9 cellular contexts compared by ENCODE assay signal in genomic region chr17:14205992-14206461, GRCh38. TPM values are rescaled to one million over a fixed set of nuclear protein-coding genes. Genes with fewer than 3 reads are reported as not detected.
DNase-seq lines count a peak whose midpoint lies in the region; ATAC-seq and TF ChIP-seq lines count a peak whose summit lies in the region.
"Had no signal": no experiment of that assay in that cellular context is flagged by ENCODE, and none has a peak within 500 bp of the region (broad histone marks: within the 10 kb centered on the region; RNA-seq: fewer than 3 reads in every experiment).

No MANE protein-coding gene starts in this region.

- DNase-seq in LNCaP clone FGC (ENCODE audit: low read depth) (peak; percentile 94), epithelial cell of prostate (ENCODE audit: low read depth, low spot score) (peak; percentile 94), Caco-2 (no peak), DMS53 treated with DMSO at 0.1 percent for 48 hours (lab: John Stamatoyannopoulos, UW; ENCODE audit: unreplicated experiment) (no peak), KBM-7 (no peak)
- DNase-seq in activated CD4-positive, alpha-beta memory T cell treated with anti-CD3 and anti-CD28 coated beads for 36 hours = peak; percentile 90
- DNase-seq in stimulated activated CD4-positive, alpha-beta T cell treated with anti-CD3 and anti-CD28 coated beads, Interleukin-2, amount 100 ng/mL, for 4 hours (ENCODE audit: low read depth) = peak; percentile 62
- DNase-seq: NCI-H1417 had no signal

- H3K36me3 Mint-ChIP-seq in activated CD4-positive, alpha-beta memory T cell treated with anti-CD3 and anti-CD28 coated beads for 36 hours = peaks cover 39% of the 10 kb centered on the region
- peaks cover 17% of the 10 kb centered on the region for H3K36me3 Mint-ChIP-seq in Caco-2 (ENCODE audit: insufficient read depth, unreplicated experiment)

- H3K9me3 Mint-ChIP-seq in activated CD4-positive, alpha-beta memory T cell treated with anti-CD3 and anti-CD28 coated beads for 36 hours = no peaks in the 10 kb centered on the region
- H3K9me3 Mint-ChIP-seq in Caco-2 (ENCODE audit: unreplicated experiment) = no peaks in the 10 kb centered on the region

- ATAC-seq in GM19035 (IDR thresholded peaks at IDR 0.05; ENCODE audit: unreplicated experiment) = no peak

- peak overlapping the region; percentile 50 for H3K4me3 Mint-ChIP-seq in activated CD4-positive, alpha-beta memory T cell treated with anti-CD3 and anti-CD28 coated beads for 36 hours
- no peak overlapping the region for H3K4me3 Mint-ChIP-seq in Caco-2 (ENCODE audit: unreplicated experiment)

- no peaks in the 10 kb centered on the region; the same call in 1 of the 2 replicates for H3K4me1 ChIP-seq in Caco-2

- in situ Hi-C loops in KBM-7 (cut with MboI; ENCODE audit: low pct_unique_long_range_greater_than_20kb, low sequenced_read_pairs) = no loop called here

- peaks cover 68% of the 10 kb centered on the region for H3K4me1 Mint-ChIP-seq in activated CD4-positive, alpha-beta memory T cell treated with anti-CD3 and anti-CD28 coated beads for 36 hours (ENCODE audit: low read depth)
- H3K4me1 Mint-ChIP-seq in Caco-2 (ENCODE audit: low read depth, unreplicated experiment) = peaks cover 7% of the 10 kb centered on the region

- TF ChIP-seq CTCF in LNCaP clone FGC (IDR thresholded peaks at IDR 0.05; ENCODE audit: control insufficient read depth, extremely low read depth, insufficient read depth) (no peak), Caco-2 (IDR thresholded peaks at IDR 0.05; ENCODE audit: insufficient read depth in 1 of 2, low read depth in 1 of 2, low read length in 1 of 2, severe bottlenecking in 1 of 2, unreplicated experiment in 1 of 2) (no peak)

- intact Hi-C loops in activated CD4-positive, alpha-beta memory T cell treated with anti-CD3 and anti-CD28 coated beads for 36 hours (cut with micrococcal nuclease) = loop anchor here (1.0 to 10.0 kb wide), 2 partner anchors 9 to 219 kb away; no protein-coding TSS in a partner anchor
- intact Hi-C loops in Caco-2 (cut with micrococcal nuclease; ENCODE audit: unreplicated experiment) = no loop called here

- H3K27ac ChIP-seq in epithelial cell of prostate = no peak overlapping the region

- no peaks in the 10 kb centered on the region for H3K9me3 ChIP-seq in Caco-2

- H3K27ac Mint-ChIP-seq in activated CD4-positive, alpha-beta memory T cell treated with anti-CD3 and anti-CD28 coated beads for 36 hours = peak overlapping the region; percentile 86
- no peak overlapping the region for H3K27ac Mint-ChIP-seq in Caco-2 (ENCODE audit: unreplicated experiment)

- no peaks in the 10 kb centered on the region for H3K36me3 ChIP-seq in Caco-2 (ENCODE audit: control insufficient read depth, insufficient read depth, low read length)

- CTCF ChIA-PET in activated CD4-positive, alpha-beta memory T cell treated with anti-CD3 and anti-CD28 coated beads for 36 hours (lab: Charles Lee) = interaction anchor here (0.8 to 1.3 kb wide), 3 partner anchors 86 to 95 kb away, joined by 3 read pairs; partner anchors contain the start of gene HS3ST3B1
- CTCF ChIA-PET in Caco-2 (lab: Charles Lee) = no interaction called here

- POLR2A ChIA-PET in activated CD4-positive, alpha-beta memory T cell treated with anti-CD3 and anti-CD28 coated beads for 36 hours (lab: Charles Lee) = interaction anchor here (0.8 to 2.0 kb wide), 2 partner anchors 95 to 164 kb away, joined by 3 to 5 read pairs; partner anchors contain the start of gene HS3ST3B1
- POLR2A ChIA-PET in Caco-2 (lab: Charles Lee) = no interaction called here

- H3K4me3 ChIP-seq in LNCaP clone FGC (ENCODE audit: low read depth, low read length) (peak overlapping the region; percentile 24; the same call in 1 of the 2 replicates), Caco-2 (ENCODE audit: low read depth, low read length) (no peak overlapping the region)

- H3K27me3 ChIP-seq in Caco-2 (replicated peaks; ENCODE audit: control insufficient read depth, insufficient read depth, low read length) = no peaks in the 10 kb centered on the region

- H3K27me3 Mint-ChIP-seq in activated CD4-positive, alpha-beta memory T cell treated with anti-CD3 and anti-CD28 coated beads for 36 hours = no peaks in the 10 kb centered on the region
- no peaks in the 10 kb centered on the region for H3K27me3 Mint-ChIP-seq in Caco-2 (ENCODE audit: insufficient read depth, unreplicated experiment)

- no TSS peak for BruUV-seq in Caco-2 (replicated peaks; lab: Mats Ljungman, UMichigan)

RNA-seq across cellular contexts. Expression of gene CDRT15, which starts 30.6 kb away (rescaled TPM):
- not detected for total RNA-seq in activated CD4-positive, alpha-beta memory T cell treated with anti-CD3 and anti-CD28 coated beads for 36 hours
- total RNA-seq in Caco-2 (2022) = not detected in 2 replicates

Comparison
In these comparisons a context has a peak if more than half of its experiments do, and no peak if none do; other contexts are left out.
1. DNase-seq: peak in LNCaP clone FGC (single experiment), activated CD4-positive, alpha-beta memory T cell treated with anti-CD3 and anti-CD28 coated beads for 36 hours (single experiment), epithelial cell of prostate (single experiment) and stimulated activated CD4-positive, alpha-beta T cell treated with anti-CD3 and anti-CD28 coated beads, Interleukin-2, amount 100 ng/mL, for 4 hours (single experiment); none in Caco-2 (0 of 2), DMS53 treated with DMSO at 0.1 percent for 48 hours (single experiment) and KBM-7 (single experiment).